In the genomic region with DNA sequence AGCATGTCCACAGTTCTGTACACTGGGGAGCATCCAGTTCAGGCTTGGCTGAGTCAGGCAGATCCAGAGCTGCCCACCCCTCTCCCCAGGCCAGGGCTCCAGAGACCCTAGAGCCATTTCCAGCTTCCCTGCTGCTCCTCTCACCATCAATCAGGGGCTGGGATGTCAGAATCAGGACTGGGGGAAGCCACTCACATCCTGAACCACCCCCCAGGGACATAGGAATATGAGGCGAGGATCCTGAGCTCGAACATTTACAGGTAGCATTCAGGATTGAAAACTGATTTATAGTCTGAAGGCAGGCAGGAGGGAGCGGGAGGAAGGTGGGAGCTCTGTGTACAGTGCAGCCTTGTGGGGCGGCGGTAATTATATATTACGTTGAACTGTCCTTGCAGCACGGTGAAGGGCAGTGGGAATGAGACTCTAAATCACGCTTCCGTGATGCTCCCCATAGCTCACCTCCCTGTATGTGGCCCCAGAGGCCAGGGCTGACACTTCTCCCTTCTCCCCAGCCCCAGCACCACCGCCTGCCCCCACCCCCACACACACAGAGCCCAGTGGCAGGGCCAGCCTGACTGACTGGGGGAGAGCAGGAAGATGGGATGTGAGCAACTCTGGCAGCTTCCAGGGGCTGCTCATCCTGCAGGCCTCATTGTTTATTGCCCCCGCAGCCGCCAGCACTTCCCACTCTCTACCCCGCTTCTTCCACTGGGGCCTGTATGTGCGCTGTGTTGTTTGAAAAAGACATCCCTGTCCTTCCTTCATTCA, we compare ENCODE assay signal across 18 cellular contexts.
DNase-seq lines count a peak whose midpoint lies in the region; ATAC-seq, FAIRE-seq and TF ChIP-seq lines count a peak whose summit lies in the region.
"Had no signal": no experiment of that assay in that cellular context is flagged by ENCODE, and none has a peak within 500 bp of the region (broad histone marks: within the 10 kb centered on the region; RNA-seq: fewer than 3 reads in every experiment).

No MANE protein-coding gene starts in this region.

- no peak overlapping the region for H4K8ac ChIP-seq in H1 (ENCODE audit: extremely low read depth, insufficient read depth, low read length)

- TF ChIP-seq RAD21 in H1 (IDR thresholded peaks at IDR 0.05 in 1 of 2, conservative IDR thresholded peaks at IDR 0.05 in 1 of 2; ENCODE audit: low read depth in 2 of 2, low read length in 2 of 2), result no peak
- TF ChIP-seq RAD21 in neural cell (conservative IDR thresholded peaks at IDR 0.05), result no peak

- no peak overlapping the region for H3K4ac ChIP-seq in H1 (replicated peaks; ENCODE audit: insufficient read length, low read depth, low read length)

- H2BK20ac ChIP-seq in H1 (ENCODE audit: low read length), result peak overlapping the region; percentile 72; the same call in 1 of the 2 replicates

- TF ChIP-seq EP300 in H1 (IDR thresholded peaks at IDR 0.05; ENCODE audit: borderline replicate concordance in 1 of 2, low read depth in 2 of 2, low read length in 2 of 2) (no peak), neural cell (conservative IDR thresholded peaks at IDR 0.05; ENCODE audit: poor library complexity, severe bottlenecking) (no peak)

- no peak overlapping the region for H3K23ac ChIP-seq in H1 (ENCODE audit: insufficient read length)

- peaks cover 36 to 60% (median 54%) of the 10 kb centered on the region in 10 experiments for H3K4me1 ChIP-seq in BLaER1 treated with 17β-estradiol and CSF1 and Interleukin-3, amounts not matched to agents 10 nM and 100 nM
- H3K4me1 ChIP-seq in H1 (replicated peaks in 1 of 4; ENCODE audit: control insufficient read depth in 3 of 4, insufficient read depth in 4 of 4, low read length in 3 of 4) (peaks cover 4 to 22% (median 13%) of the 10 kb centered on the region in 4 experiments), PC-9 (replicated peaks; ENCODE audit: insufficient read depth) (peaks cover 20% of the 10 kb centered on the region)

- intact Hi-C loops in PC-9 (cut with micrococcal nuclease; ENCODE audit: unreplicated experiment), result loop anchor here (5.0 kb wide), 2 partner anchors 131 to 231 kb away; no protein-coding TSS in a partner anchor

- no peaks in the 10 kb centered on the region for H3K9me3 ChIP-seq in BLaER1 treated with 17β-estradiol and CSF1 and Interleukin-3, amounts not matched to agents 10 nM and 100 nM (replicated peaks in 1 of 11)
- H3K9me3 ChIP-seq in H1 (ENCODE audit: insufficient read depth in 2 of 2, low read depth in 1 of 2, low read length in 1 of 2), result no peaks in the 10 kb centered on the region
- H3K9me3 ChIP-seq in neural cell (ENCODE audit: low read length), result no peaks in the 10 kb centered on the region
- no peaks in the 10 kb centered on the region for H3K9me3 ChIP-seq in PC-9 (ENCODE audit: insufficient read depth, low read depth)
- H3K9me3 ChIP-seq: Caco-2 had no signal

- H3K27me3 ChIP-seq in BLaER1 treated with 17β-estradiol and CSF1 and Interleukin-3, amounts not matched to agents 10 nM and 100 nM, result peaks cover 0 to 16% (median 8%) of the 10 kb centered on the region in 11 experiments; a peak in 14 of 22 replicates
- H3K27me3 ChIP-seq in H1 (replicated peaks in 1 of 4; ENCODE audit: control insufficient read depth in 3 of 4, extremely low read depth in 1 of 4, insufficient read depth in 3 of 4, low read length in 3 of 4) (no peaks in the 10 kb centered on the region), neural cell (ENCODE audit: insufficient read depth, low read depth, low read length) (no peaks in the 10 kb centered on the region), PC-9 (ENCODE audit: insufficient read depth, low read depth) (no peaks in the 10 kb centered on the region), H7 (ENCODE audit: control insufficient read depth, insufficient read depth, low read length) (no peaks in the 10 kb centered on the region)

- no peak overlapping the region for H4K91ac ChIP-seq in H1 (replicated peaks; ENCODE audit: insufficient read length, low read length)

- no peak overlapping the region for H3K27ac ChIP-seq in BLaER1 treated with 17β-estradiol and CSF1 and Interleukin-3, amounts not matched to agents 10 nM and 100 nM
- H3K27ac ChIP-seq in H1 (ENCODE audit: low read depth, low read length) (no peak overlapping the region), neural cell (ENCODE audit: low read length) (peak overlapping the region; percentile 77), PC-9 (no peak overlapping the region)

- BruUV-seq in PC-9 (replicated peaks; lab: Mats Ljungman, UMichigan), result no TSS peak

- peaks cover 4% of the 10 kb centered on the region for H3F3A ChIP-seq in neural cell (ENCODE audit: insufficient read depth, low read length, poor library complexity, severe bottlenecking)
- H3F3A ChIP-seq in PC-9 (ENCODE audit: insufficient read depth, low read depth), result peaks cover 8% of the 10 kb centered on the region; the same call in 1 of the 2 replicates

- no peak for FAIRE-seq in H1 (lab: Jason Lieb, UNC)
- FAIRE-seq: A204.1, GM12878, H54 had no signal

- no peak overlapping the region for H3K4me3 ChIP-seq in BLaER1 treated with 17β-estradiol and CSF1 and Interleukin-3, amounts not matched to agents 10 nM and 100 nM
- H3K4me3 ChIP-seq in H1 (ENCODE audit: extremely low read depth in 1 of 4, insufficient read depth in 2 of 4, low read depth in 3 of 4, low read length in 4 of 4) (no peak overlapping the region), neural cell (ENCODE audit: low read length) (peak overlapping the region; percentile 37), PC-9 (no peak overlapping the region), H7 (ENCODE audit: insufficient read depth, low read depth, low read length) (no peak overlapping the region)
- H3K4me3 ChIP-seq: GM12878 had no signal

- no peak for TF ChIP-seq POLR2A in H1 (IDR thresholded peaks at IDR 0.05; ENCODE audit: control extremely low read depth in 1 of 2, low read depth in 2 of 2, low read length in 2 of 2)

- peak overlapping the region; percentile 97 for H2BK15ac ChIP-seq in H1 (ENCODE audit: low read length)

- H2BK120ac ChIP-seq in H1 (replicated peaks; ENCODE audit: low read depth, low read length), result no peak overlapping the region

- H3K23me2 ChIP-seq in H1 (ENCODE audit: low read depth, low read length), result no peaks in the 10 kb centered on the region

- H3K9me2 ChIP-seq in neural cell (ENCODE audit: insufficient read depth, low read length) (no peaks in the 10 kb centered on the region), PC-9 (ENCODE audit: insufficient read depth) (no peaks in the 10 kb centered on the region)

- peak; percentile 10 for DNase-seq in NCI-H1417 treated with DMSO at 0.1 percent for 48 hours (lab: John Stamatoyannopoulos, UW)
- DNase-seq in H1 (ENCODE audit: low read depth in 1 of 2, low spot score in 2 of 2), result no peak
- DNase-seq in PC-9, result no peak
- DNase-seq in H7, result no peak
- DNase-seq: Caco-2, NCI-H146, NCI-H446, NCI-H748 treated with DMSO at 0.1 percent for 48 hours, Right ventricle myocardium superior had no signal

- POLR2A ChIA-PET in H1 (lab: Charles Lee; ENCODE audit: partially characterized antibody), result interaction anchor here (0.8 to 1.8 kb wide), 4 partner anchors 10 to 102 kb away, joined by 3 to 9 read pairs (median 4); a partner anchor contains a TSS
- POLR2A ChIA-PET in PC-9 (lab: Charles Lee; ENCODE audit: unreplicated experiment), result no interaction called here

- 90% methylated on average over 13 of the region's 14 CpGs; no CpG with 5 or more reads in 1 of the 2 experiments for WGBS in H1 (ENCODE audit: extremely low coverage in 1 of 2, insufficient coverage in 1 of 2, insufficient read length in 1 of 2, insufficient replicate concordance in 2 of 2, low coverage in 1 of 2, low lambda C conversion rate in 2 of 2, missing lambda C conversion rate in 1 of 2), 2 experiments

- H3K56ac ChIP-seq in H1 (replicated peaks; ENCODE audit: insufficient read length, low read depth, low read length), result no peak overlapping the region

- peak overlapping the region in 1 of 11 experiments; percentile 21; a peak in 1 of 22 replicates for H3K9ac ChIP-seq in BLaER1 treated with 17β-estradiol and CSF1 and Interleukin-3, amounts not matched to agents 10 nM and 100 nM
- no peak overlapping the region for H3K9ac ChIP-seq in H1 (replicated peaks in 1 of 4; ENCODE audit: extremely low read depth in 1 of 4, low read depth in 3 of 4, low read length in 3 of 4)
- peak overlapping the region; percentile 50 for H3K9ac ChIP-seq in neural cell (ENCODE audit: low read length)

- H2BK12ac ChIP-seq in H1 (ENCODE audit: low read depth, low read length), result no peak overlapping the region

- H2AK5ac ChIP-seq in H1 (ENCODE audit: low read depth, low read length), result no peak overlapping the region

- 0 out of 2 replicates have a peak overlapping the region, but pooled peaks have one; percentile 13 for H2BK5ac ChIP-seq in H1 (ENCODE audit: low read depth, low read length)

- no peaks in the 10 kb centered on the region for H3K79me2 ChIP-seq in H1 (ENCODE audit: control insufficient read depth in 1 of 2, insufficient read depth in 2 of 2, low read length in 2 of 2)
- no peaks in the 10 kb centered on the region for H3K79me2 ChIP-seq in neural cell (replicated peaks; ENCODE audit: insufficient read depth, low read length)
- H3K79me2 ChIP-seq in PC-9 (ENCODE audit: low read depth), result no peaks in the 10 kb centered on the region

- no peak overlapping the region for H4K5ac ChIP-seq in H1 (ENCODE audit: insufficient read length, low read depth, low read length)

- H3K4me2 ChIP-seq in BLaER1 treated with 17β-estradiol and CSF1 and Interleukin-3, amounts not matched to agents 10 nM and 100 nM, result peak overlapping the region; percentile 30 to 93 (median 83)
- H3K4me2 ChIP-seq in H1 (ENCODE audit: insufficient read depth in 1 of 2, low read depth in 2 of 2, low read length in 2 of 2), result no peak overlapping the region
- H3K4me2 ChIP-seq in neural cell (ENCODE audit: low read length), result no peak overlapping the region
- no peak overlapping the region for H3K4me2 ChIP-seq in PC-9

- TF ChIP-seq CTCF in H1 (IDR thresholded peaks at IDR 0.05; ENCODE audit: control extremely low read depth in 1 of 3, insufficient read depth in 1 of 3, low read depth in 1 of 3, low read length in 3 of 3) (no peak), neural cell (IDR thresholded peaks at IDR 0.05; ENCODE audit: poor library complexity, severe bottlenecking) (no peak), PC-9 (conservative IDR thresholded peaks at IDR 0.05) (no peak)

- peak overlapping the region; percentile 43; the same call in 1 of the 2 replicates for H3K18ac ChIP-seq in H1 (ENCODE audit: extremely low read depth, low read length)

- H3K36me3 ChIP-seq in BLaER1 treated with 17β-estradiol and CSF1 and Interleukin-3, amounts not matched to agents 10 nM and 100 nM, result no peaks in the 10 kb centered on the region
- H3K36me3 ChIP-seq in H1 (ENCODE audit: control insufficient read depth in 2 of 4, insufficient read depth in 4 of 4, low read length in 3 of 4), result no peaks in the 10 kb centered on the region
- no peaks in the 10 kb centered on the region for H3K36me3 ChIP-seq in neural cell (ENCODE audit: insufficient read depth, low read length)
- H3K36me3 ChIP-seq in PC-9 (ENCODE audit: low read depth), result no peaks in the 10 kb centered on the region
- H3K36me3 ChIP-seq in H7 (replicated peaks; ENCODE audit: control insufficient read depth, insufficient read depth, low read length), result no peaks in the 10 kb centered on the region

- H2AFZ ChIP-seq in H1 (ENCODE audit: low read length) (no peak overlapping the region), neural cell (ENCODE audit: low read depth, low read length) (no peak overlapping the region), PC-9 (no peak overlapping the region)

- H4K20me1 ChIP-seq in BLaER1 treated with 17β-estradiol and CSF1 and Interleukin-3, amounts not matched to agents 10 nM and 100 nM, result peaks cover 0 to 31% (median 4%) of the 10 kb centered on the region in 11 experiments; a peak in 11 of 22 replicates
- H4K20me1 ChIP-seq in H1 (replicated peaks in 1 of 2; ENCODE audit: control insufficient read depth in 1 of 2, insufficient read depth in 2 of 2, low read length in 2 of 2) (no peaks in the 10 kb centered on the region), neural cell (ENCODE audit: insufficient read depth) (no peaks in the 10 kb centered on the region), PC-9 (ENCODE audit: insufficient read depth) (no peaks in the 10 kb centered on the region)

- no peak overlapping the region for H3K14ac ChIP-seq in H1 (ENCODE audit: insufficient read length)

- CTCF ChIA-PET in H1 (lab: Charles Lee; ENCODE audit: partially characterized antibody), result interaction anchor here (0.5 to 19.6 kb wide), 15 partner anchors 12 to 717 kb away, joined by 3 to 192 read pairs (median 3); no protein-coding TSS in a partner anchor
- CTCF ChIA-PET in PC-9 (lab: Charles Lee), result no interaction called here

- no peak for ATAC-seq in GM19455 (IDR thresholded peaks at IDR 0.05; ENCODE audit: unreplicated experiment)
- no peak for ATAC-seq in GM21528 (IDR thresholded peaks at IDR 0.05; ENCODE audit: low FRiP score, unreplicated experiment)
- ATAC-seq: GM12878, Panc1, SK-N-SH treated with all-trans-retinoic acid at 6 μM for 48 hours had no signal

- H3K79me1 ChIP-seq in H1 (ENCODE audit: low read depth, low read length), result no peaks in the 10 kb centered on the region; the same call in 1 of the 2 replicates

Comparison
In these comparisons a context has a peak if more than half of its experiments do, and no peak if none do; other contexts are left out.
1. H3K4me2 ChIP-seq: peak in BLaER1 treated with 17β-estradiol and CSF1 and Interleukin-3, amounts not matched to agents 10 nM and 100 nM (11 of 11); none in H1 (0 of 2), neural cell (single experiment) and PC-9 (single experiment).